In the genomic region with DNA sequence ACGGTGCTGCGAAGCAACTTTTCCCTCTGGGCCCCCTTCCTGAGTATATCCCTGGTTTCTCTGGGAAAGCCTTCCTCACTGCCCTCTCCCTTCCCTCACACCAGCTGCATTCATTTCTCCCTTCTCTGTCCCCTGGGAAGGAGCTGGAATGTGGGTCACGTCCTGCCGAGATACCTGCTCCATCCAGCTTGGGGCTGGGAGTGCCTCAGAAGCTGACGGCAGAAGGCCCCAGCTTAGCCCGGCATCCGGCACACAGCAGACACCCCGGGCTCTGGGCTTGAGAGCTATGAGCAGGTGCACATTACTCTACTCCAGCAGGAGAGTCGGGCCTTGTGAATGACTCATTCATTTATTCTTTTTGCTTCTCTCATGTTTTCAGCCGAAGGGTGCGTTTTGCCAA, we compare ENCODE assay signal across 25 cellular contexts.
DNase-seq lines count a peak whose midpoint lies in the region; ATAC-seq, FAIRE-seq and TF ChIP-seq lines count a peak whose summit lies in the region.
"Had no signal": no experiment of that assay in that cellular context is flagged by ENCODE, and none has a peak within 500 bp of the region (broad histone marks: within the 10 kb centered on the region; RNA-seq: fewer than 3 reads in every experiment).

No MANE protein-coding gene starts in this region.

- H3K14ac ChIP-seq in H1 (ENCODE audit: insufficient read length), result no peak overlapping the region

- no peak for TF ChIP-seq POLR2A in H1 (IDR thresholded peaks at IDR 0.05; ENCODE audit: control extremely low read depth in 1 of 2, low read depth in 2 of 2, low read length in 2 of 2)

- H3K4me2 ChIP-seq in H1 (ENCODE audit: insufficient read depth in 1 of 2, low read depth in 2 of 2, low read length in 2 of 2), result no peak overlapping the region
- H3K4me2 ChIP-seq in osteoblast (ENCODE audit: insufficient read depth, low read length), result no peak overlapping the region
- H3K4me2 ChIP-seq in smooth muscle cell, result no peak overlapping the region

- no peak overlapping the region for H3K18ac ChIP-seq in H1 (ENCODE audit: extremely low read depth, low read length)

- H3K79me2 ChIP-seq in H1 (ENCODE audit: control insufficient read depth in 1 of 2, insufficient read depth in 2 of 2, low read length in 2 of 2), result no peaks in the 10 kb centered on the region
- no peaks in the 10 kb centered on the region for H3K79me2 ChIP-seq in osteoblast (ENCODE audit: insufficient read depth, low read length)
- no peaks in the 10 kb centered on the region for H3K79me2 ChIP-seq in smooth muscle cell (ENCODE audit: low read depth)

- H2AFZ ChIP-seq in H1 (ENCODE audit: low read length), result no peak overlapping the region; the same call in 1 of the 2 replicates
- no peak overlapping the region for H2AFZ ChIP-seq in osteoblast (ENCODE audit: low read length)
- no peak overlapping the region for H2AFZ ChIP-seq in smooth muscle cell (ENCODE audit: low read depth)

- no peak overlapping the region; the same call in 1 of the 2 replicates for H4K8ac ChIP-seq in H1 (ENCODE audit: extremely low read depth, insufficient read depth, low read length)

- no peak overlapping the region for H2BK15ac ChIP-seq in H1 (ENCODE audit: low read length)

- no peaks in the 10 kb centered on the region for H3K79me1 ChIP-seq in H1 (ENCODE audit: low read depth, low read length)

- H3K4me3 ChIP-seq in H1 (ENCODE audit: extremely low read depth in 1 of 4, insufficient read depth in 2 of 4, low read depth in 3 of 4, low read length in 4 of 4) (no peak overlapping the region), osteoblast (ENCODE audit: insufficient read depth, low read length) (no peak overlapping the region), smooth muscle cell (no peak overlapping the region)
- H3K4me3 ChIP-seq: HAP-1 had no signal

- H3K36me3 ChIP-seq in H1 (ENCODE audit: control insufficient read depth in 2 of 4, insufficient read depth in 4 of 4, low read length in 3 of 4) (no peaks in the 10 kb centered on the region), osteoblast (ENCODE audit: insufficient read depth, low read length) (no peaks in the 10 kb centered on the region), smooth muscle cell (ENCODE audit: low read depth) (no peaks in the 10 kb centered on the region)
- H3K36me3 ChIP-seq: HAP-1 had no signal

- FAIRE-seq in H1 (lab: Jason Lieb, UNC), result no peak
- FAIRE-seq: G401.6, GM12892, RCC 7860 had no signal

- no peaks in the 10 kb centered on the region for H4K20me1 ChIP-seq in H1 (replicated peaks in 1 of 2; ENCODE audit: control insufficient read depth in 1 of 2, insufficient read depth in 2 of 2, low read length in 2 of 2)
- H4K20me1 ChIP-seq in osteoblast (ENCODE audit: insufficient read depth, low read length), result no peaks in the 10 kb centered on the region
- no peaks in the 10 kb centered on the region for H4K20me1 ChIP-seq in smooth muscle cell (ENCODE audit: low read depth)

- H4K91ac ChIP-seq in H1 (replicated peaks; ENCODE audit: insufficient read length, low read length), result no peak overlapping the region

- no peak overlapping the region; the same call in 1 of the 2 replicates for H2BK5ac ChIP-seq in H1 (ENCODE audit: low read depth, low read length)

- H3K27ac ChIP-seq in H1 (ENCODE audit: low read depth, low read length) (no peak overlapping the region), osteoblast (ENCODE audit: low read depth, low read length) (no peak overlapping the region), smooth muscle cell (ENCODE audit: low read depth) (no peak overlapping the region)
- H3K27ac ChIP-seq: C4-2B, HL-60 had no signal

- no peak for TF ChIP-seq RAD21 in H1 (IDR thresholded peaks at IDR 0.05 in 1 of 2, conservative IDR thresholded peaks at IDR 0.05 in 1 of 2; ENCODE audit: low read depth in 2 of 2, low read length in 2 of 2)

- H3K27me3 ChIP-seq in H1 (replicated peaks in 1 of 4; ENCODE audit: control insufficient read depth in 3 of 4, extremely low read depth in 1 of 4, insufficient read depth in 3 of 4, low read length in 3 of 4) (no peaks in the 10 kb centered on the region), osteoblast (ENCODE audit: insufficient read depth, low read length) (no peaks in the 10 kb centered on the region), smooth muscle cell (ENCODE audit: low read depth) (no peaks in the 10 kb centered on the region)

- H3K9me3 ChIP-seq in H1 (ENCODE audit: insufficient read depth in 2 of 2, low read depth in 1 of 2, low read length in 1 of 2), result peaks cover 16 to 20% of the 10 kb centered on the region in 2 experiments
- peaks cover 6% of the 10 kb centered on the region for H3K9me3 ChIP-seq in osteoblast (ENCODE audit: low read depth, low read length)
- H3K9me3 ChIP-seq in smooth muscle cell (replicated peaks; ENCODE audit: low read depth), result peaks cover 6% of the 10 kb centered on the region
- H3K9me3 ChIP-seq: HAP-1 had no signal

- peaks cover 5% of the 10 kb centered on the region for H3K9me3 Mint-ChIP-seq in type B pancreatic cell
- no peaks in the 10 kb centered on the region for H3K9me3 Mint-ChIP-seq in stimulated activated effector memory CD8-positive, alpha-beta T cell treated with anti-CD3 and anti-CD28 coated beads, Interleukin-12 subunit alpha, Interleukin-12 subunit beta, amount 100 ng/mL, for 72 hours

- H2AK5ac ChIP-seq in H1 (ENCODE audit: low read depth, low read length), result no peak overlapping the region

- H3K9ac ChIP-seq in H1 (replicated peaks in 1 of 4; ENCODE audit: extremely low read depth in 1 of 4, low read depth in 3 of 4, low read length in 3 of 4), result no peak overlapping the region
- no peak overlapping the region for H3K9ac ChIP-seq in smooth muscle cell (ENCODE audit: low read depth)

- peak; percentile 5 for DNase-seq in activated CD8-positive, alpha-beta memory T cell treated with anti-CD3 and anti-CD28 coated beads, Interleukin-2, amount 50 U/mL, for 4 hours
- no peak for DNase-seq in activated CD8-positive, alpha-beta memory T cell treated with anti-CD3 and anti-CD28 coated beads for 24 hours
- DNase-seq in H1 (ENCODE audit: low read depth in 1 of 2, low spot score in 2 of 2) (no peak), osteoblast (ENCODE audit: insufficient read length, low spot score, missing footprints) (peak; percentile 46), type B pancreatic cell (ENCODE audit: extremely low spot score, unreplicated experiment) (peak; percentile 47), smooth muscle cell (lab: John Stamatoyannopoulos, UW; ENCODE audit: unreplicated experiment) (no peak)
- no peak for DNase-seq in stimulated activated naive CD4-positive, alpha-beta T cell (lab: John Stamatoyannopoulos, UW)
- DNase-seq in stimulated activated effector memory CD8-positive, alpha-beta T cell treated with anti-CD3 and anti-CD28 coated beads, Interleukin-12 subunit alpha, Interleukin-12 subunit beta, amount 100 ng/mL, for 72 hours (ENCODE audit: low spot score in 2 of 2), result no peak
- DNase-seq: CD8-positive, alpha-beta memory T cell; KBM-7; MM.1S; NCI-H1048; NCI-H1417 treated with DMSO at 0.1 percent for 48 hours; NCI-H187 treated with DMSO at 0.1 percent for 48 hours; NCI-H2171 treated with DMSO at 0.1 percent for 48 hours; NCI-H524 treated with DMSO at 0.1 percent for 48 hours; NCI-H82; OCI-M1; Right ventricle myocardium superior had no signal

- peak overlapping the region; percentile 83 for H3K23ac ChIP-seq in H1 (ENCODE audit: insufficient read length)

- CTCF ChIA-PET in H1 (lab: Charles Lee; ENCODE audit: partially characterized antibody), result interaction anchor here (4.3 kb wide), 1 partner anchor 14 kb away, joined by 35 read pairs; no protein-coding TSS in a partner anchor

- H3F3A ChIP-seq in smooth muscle cell (ENCODE audit: low read depth), result no peaks in the 10 kb centered on the region

- H3K27me3 Mint-ChIP-seq in type B pancreatic cell, result peaks cover 46% of the 10 kb centered on the region

- WGBS in H1 (ENCODE audit: extremely low coverage in 1 of 2, insufficient coverage in 1 of 2, insufficient read length in 1 of 2, insufficient replicate concordance in 2 of 2, low coverage in 1 of 2, low lambda C conversion rate in 2 of 2, missing lambda C conversion rate in 1 of 2), 2 experiments, result 81% methylated on average over 9 of the region's 11 CpGs; no CpG with 5 or more reads in 1 of the 2 experiments
- WGBS in smooth muscle cell (ENCODE audit: low lambda C conversion rate), result 79% methylated on average over 11 of the region's 11 CpGs

- no peak overlapping the region for H3K27ac Mint-ChIP-seq in type B pancreatic cell
- H3K27ac Mint-ChIP-seq in stimulated activated effector memory CD8-positive, alpha-beta T cell treated with anti-CD3 and anti-CD28 coated beads, Interleukin-12 subunit alpha, Interleukin-12 subunit beta, amount 100 ng/mL, for 72 hours, result no peak overlapping the region
- H3K27ac Mint-ChIP-seq: CD8-positive, alpha-beta memory T cell had no signal

- no peak overlapping the region for H2BK20ac ChIP-seq in H1 (ENCODE audit: low read length)

- no peak for TF ChIP-seq EP300 in H1 (IDR thresholded peaks at IDR 0.05; ENCODE audit: borderline replicate concordance in 1 of 2, low read depth in 2 of 2, low read length in 2 of 2)

- H3K4me1 ChIP-seq in H1 (replicated peaks in 1 of 4; ENCODE audit: control insufficient read depth in 3 of 4, insufficient read depth in 4 of 4, low read length in 3 of 4), result 0 out of 7 replicates have a peak, but pooled peaks cover 0 to 6% (median 0%) of the 10 kb centered on the region in 4 experiments
- H3K4me1 ChIP-seq in osteoblast (ENCODE audit: insufficient read depth, low read length), result no peaks in the 10 kb centered on the region
- H3K4me1 ChIP-seq in smooth muscle cell (ENCODE audit: low read depth), result no peaks in the 10 kb centered on the region
- H3K4me1 ChIP-seq: HAP-1 had no signal

- no peak overlapping the region for H2BK12ac ChIP-seq in H1 (ENCODE audit: low read depth, low read length)

- no peak overlapping the region for H3K4ac ChIP-seq in H1 (replicated peaks; ENCODE audit: insufficient read length, low read depth, low read length)

- no peak overlapping the region for H3K4me3 Mint-ChIP-seq in type B pancreatic cell
- H3K4me3 Mint-ChIP-seq in stimulated activated effector memory CD8-positive, alpha-beta T cell treated with anti-CD3 and anti-CD28 coated beads, Interleukin-12 subunit alpha, Interleukin-12 subunit beta, amount 100 ng/mL, for 72 hours, result no peak overlapping the region
- H3K4me3 Mint-ChIP-seq: CD8-positive, alpha-beta memory T cell had no signal

- H4K5ac ChIP-seq in H1 (ENCODE audit: insufficient read length, low read depth, low read length), result no peak overlapping the region

- no peaks in the 10 kb centered on the region for H3K36me3 Mint-ChIP-seq in type B pancreatic cell
- no peaks in the 10 kb centered on the region for H3K36me3 Mint-ChIP-seq in stimulated activated effector memory CD8-positive, alpha-beta T cell treated with anti-CD3 and anti-CD28 coated beads, Interleukin-12 subunit alpha, Interleukin-12 subunit beta, amount 100 ng/mL, for 72 hours
- H3K36me3 Mint-ChIP-seq: CD8-positive, alpha-beta memory T cell had no signal

- POLR2A ChIA-PET in H1 (lab: Charles Lee; ENCODE audit: partially characterized antibody), result no interaction called here

- no peak overlapping the region for H3K56ac ChIP-seq in H1 (replicated peaks; ENCODE audit: insufficient read length, low read depth, low read length)

- H2BK120ac ChIP-seq in H1 (replicated peaks; ENCODE audit: low read depth, low read length), result no peak overlapping the region

- no peaks in the 10 kb centered on the region for H3K23me2 ChIP-seq in H1 (ENCODE audit: low read depth, low read length)

- no peak for ATAC-seq in stimulated activated effector memory CD8-positive, alpha-beta T cell treated with anti-CD3 and anti-CD28 coated beads, Interleukin-12 subunit alpha, Interleukin-12 subunit beta, amount 100 ng/mL, for 72 hours

- H3K4me1 Mint-ChIP-seq in type B pancreatic cell (ENCODE audit: unreplicated experiment), result no peaks in the 10 kb centered on the region
- H3K4me1 Mint-ChIP-seq in stimulated activated effector memory CD8-positive, alpha-beta T cell treated with anti-CD3 and anti-CD28 coated beads, Interleukin-12 subunit alpha, Interleukin-12 subunit beta, amount 100 ng/mL, for 72 hours, result no peaks in the 10 kb centered on the region
- H3K4me1 Mint-ChIP-seq: CD8-positive, alpha-beta memory T cell had no signal

- TF ChIP-seq CTCF in H1 (IDR thresholded peaks at IDR 0.05; ENCODE audit: control extremely low read depth in 1 of 3, insufficient read depth in 1 of 3, low read depth in 1 of 3, low read length in 3 of 3), result no peak
- no peak for TF ChIP-seq CTCF in osteoblast (IDR thresholded peaks at IDR 0.05; ENCODE audit: extremely low read depth, low read depth, low read length)
- no peak for TF ChIP-seq CTCF in type B pancreatic cell (conservative IDR thresholded peaks at IDR 0.05)
- no peak for TF ChIP-seq CTCF in smooth muscle cell (IDR thresholded peaks at IDR 0.05; ENCODE audit: borderline replicate concordance, insufficient read depth, poor library complexity, severe bottlenecking)

Comparison
In these comparisons a context has a peak if more than half of its experiments do, and no peak if none do; other contexts are left out.
1. DNase-seq: peak in activated CD8-positive, alpha-beta memory T cell treated with anti-CD3 and anti-CD28 coated beads, Interleukin-2, amount 50 U/mL, for 4 hours (single experiment), osteoblast (single experiment) and type B pancreatic cell (single experiment); none in activated CD8-positive, alpha-beta memory T cell treated with anti-CD3 and anti-CD28 coated beads for 24 hours (single experiment), H1 (0 of 2), stimulated activated naive CD4-positive, alpha-beta T cell (0 of 6), smooth muscle cell (single experiment) and stimulated activated effector memory CD8-positive, alpha-beta T cell treated with anti-CD3 and anti-CD28 coated beads, Interleukin-12 subunit alpha, Interleukin-12 subunit beta, amount 100 ng/mL, for 72 hours (0 of 2).